ENCODE assay signal across 13 cellular contexts in genomic region chr21:45306453-45306831, GRCh38. TPM values are rescaled to one million over a fixed set of nuclear protein-coding genes. Genes with fewer than 3 reads are reported as not detected.
DNase-seq lines count a peak whose midpoint lies in the region; ATAC-seq, FAIRE-seq and TF ChIP-seq lines count a peak whose summit lies in the region.
"Had no signal": no experiment of that assay in that cellular context is flagged by ENCODE, and none has a peak within 500 bp of the region (broad histone marks: within the 10 kb centered on the region; RNA-seq: fewer than 3 reads in every experiment).

No MANE protein-coding gene starts in this region.

- H3K27me3 ChIP-seq in brain microvascular endothelial cell (replicated peaks) (no peaks in the 10 kb centered on the region), upper lobe of right lung (no peaks in the 10 kb centered on the region)

- H3K36me3 ChIP-seq in brain microvascular endothelial cell (replicated peaks): no peaks in the 10 kb centered on the region
- no peaks in the 10 kb centered on the region for H3K36me3 ChIP-seq in kidney (ENCODE audit: control insufficient read depth in 1 of 2, insufficient read depth in 2 of 2, low read length in 2 of 2)
- no peaks in the 10 kb centered on the region for H3K36me3 ChIP-seq in upper lobe of right lung

- ATAC-seq in upper lobe of right lung (no peak), T-cell (replicated peaks in 1 of 4) (no peak)
- ATAC-seq: natural killer cell had no signal

- intact Hi-C loops in kidney (cut with DNase I): no loop called here
- intact Hi-C loops in posterior cingulate gyrus (cut with DNase I): no loop called here
- intact Hi-C loops in upper lobe of right lung (cut with DNase I): no loop called here

- no peaks in the 10 kb centered on the region for H3K9me3 Mint-ChIP-seq in T-cell
- H3K9me3 Mint-ChIP-seq: natural killer cell had no signal

- H3K27ac ChIP-seq in brain microvascular endothelial cell (peak overlapping the region; percentile 98), kidney (ENCODE audit: low read depth in 2 of 2, low read length in 2 of 2) (peak overlapping the region; percentile 38 to 62), upper lobe of right lung (peak overlapping the region; percentile 70)

- H3K9me3 ChIP-seq in kidney (ENCODE audit: control insufficient read depth in 1 of 2, low read length in 2 of 2) (no peaks in the 10 kb centered on the region), upper lobe of right lung (no peaks in the 10 kb centered on the region)

- in situ Hi-C loops in brain microvascular endothelial cell (cut with HindIII; ENCODE audit: low pct_ligation_motif_present, low sequenced_read_pairs): no loop called here

- CTCF ChIA-PET in T-cell (lab: Charles Lee): no interaction called here

- H3K27ac Mint-ChIP-seq in T-cell: peak overlapping the region in 1 of 2 donors; percentile 27
- H3K27ac Mint-ChIP-seq: natural killer cell had no signal

- DNase-seq in brain microvascular endothelial cell (no peak), kidney (peak; percentile 68), posterior cingulate gyrus (peak in 6 of 10 donors; percentile 5 to 79 (median 42)), upper lobe of right lung (peak; percentile 58), DMS79 (lab: John Stamatoyannopoulos, UW) (no peak), T-cell (no peak)
- DNase-seq in stimulated activated CD4-positive, alpha-beta T cell treated with anti-CD3 and anti-CD28 coated beads, Interleukin-4, amount 100 ng/mL, for 1 hour: no peak
- DNase-seq: activated CD8-positive, alpha-beta memory T cell treated with anti-CD3 and anti-CD28 coated beads, Interleukin-2, amount 50 U/mL, for 48 hours; natural killer cell; NCI-H1048; stimulated activated CD4-positive, alpha-beta T cell treated with anti-CD3 and anti-CD28 coated beads, Interleukin-2, amount 100 ng/mL, for 24 hours; stimulated activated naive CD4-positive, alpha-beta T cell had no signal

- no peak overlapping the region for H3K4me3 Mint-ChIP-seq in T-cell
- H3K4me3 Mint-ChIP-seq: natural killer cell had no signal

- FAIRE-seq in kidney (lab: Jason Lieb, UNC): no peak
- FAIRE-seq: endometrium had no signal

- peak; percentile 36 for TF ChIP-seq CTCF in brain microvascular endothelial cell (IDR thresholded peaks at IDR 0.05; ENCODE audit: low read depth, low read length, missing control alignments)
- TF ChIP-seq CTCF in kidney (IDR thresholded peaks at IDR 0.05; ENCODE audit: borderline replicate concordance, extremely low read depth, insufficient read depth): no peak
- TF ChIP-seq CTCF in upper lobe of right lung (IDR thresholded peaks at IDR 0.05): no peak

- no peak overlapping the region for H3K4me3 ChIP-seq in brain microvascular endothelial cell (ENCODE audit: low read depth, low read length)
- H3K4me3 ChIP-seq in kidney (ENCODE audit: low read length in 2 of 2): no peak overlapping the region
- no peak overlapping the region for H3K4me3 ChIP-seq in upper lobe of right lung

- H3K4me1 ChIP-seq in kidney (ENCODE audit: control insufficient read depth in 1 of 2, insufficient read depth in 1 of 2, low read depth in 1 of 2, low read length in 2 of 2) (peaks cover 13 to 25% of the 10 kb centered on the region in 2 donors), upper lobe of right lung (peaks cover 55% of the 10 kb centered on the region)

- no peaks in the 10 kb centered on the region for H3K36me3 Mint-ChIP-seq in T-cell
- H3K36me3 Mint-ChIP-seq: natural killer cell had no signal

- POLR2A ChIA-PET in T-cell (lab: Charles Lee): no interaction called here

- H3K4me1 Mint-ChIP-seq in T-cell: peaks cover 15 to 58% (median 24%) of the 10 kb centered on the region in 3 donors

- no peak overlapping the region for H3K9ac ChIP-seq in kidney (ENCODE audit: low read length in 2 of 2)

- peaks cover 0 to 3% of the 10 kb centered on the region in 2 donors for H3K27me3 Mint-ChIP-seq in T-cell

RNA-seq across cellular contexts. Expression of gene POFUT2, which starts 18.7 kb away (rescaled TPM):
- total RNA-seq in kidney (30.2 TPM), upper lobe of right lung (29.0 TPM), T-cell (10 to 100 TPM; 43.0 to 51.3 (median 44.6) TPM)
- polyA plus RNA-seq in kidney (ENCODE audit: insufficient read depth, low read depth, low replicate concordance): 18.3 TPM

Comparison
In these comparisons a context has a peak if more than half of its experiments do, and no peak if none do; other contexts are left out.
1. DNase-seq: peak in kidney (single experiment), posterior cingulate gyrus (6 of 10) and upper lobe of right lung (single experiment); none in brain microvascular endothelial cell (single experiment), DMS79 (single experiment), stimulated activated CD4-positive, alpha-beta T cell treated with anti-CD3 and anti-CD28 coated beads, Interleukin-4, amount 100 ng/mL, for 1 hour (single experiment) and T-cell (0 of 34).
2. Peak in every context shown above with its lines, with median percentiles within 50 percentile points of each other: H3K27ac ChIP-seq.